ENCODE assay signal across 1 cellular context in genomic region chr1:87980494-87980893, GRCh38.
TF ChIP-seq lines count a peak whose summit lies in the region.

No MANE protein-coding gene starts in this region.

TF ChIP-seq in WTC11, 78 proteins besides CTCF, POLR2A, EP300 and RAD21 (continued from another document):
- TF ChIP-seq ZSCAN18 (CRISPR knock-in tag; IDR thresholded peaks at IDR 0.05) (no peak), USF2 (CRISPR knock-in tag; IDR thresholded peaks at IDR 0.05) (no peak), ELF4 (CRISPR knock-in tag; IDR thresholded peaks at IDR 0.05; ENCODE audit: low read depth) (no peak), CREB1 (CRISPR knock-in tag; IDR thresholded peaks at IDR 0.05) (no peak), SMAD3 (CRISPR knock-in tag; IDR thresholded peaks at IDR 0.05; ENCODE audit: borderline replicate concordance) (no peak), ZNF232 (CRISPR knock-in tag; IDR thresholded peaks at IDR 0.05) (no peak), PRRX2 (CRISPR knock-in tag; IDR thresholded peaks at IDR 0.05) (no peak), ZNF263 (CRISPR knock-in tag; IDR thresholded peaks at IDR 0.05; ENCODE audit: low read depth) (no peak), GTF2I (CRISPR knock-in tag; conservative IDR thresholded peaks at IDR 0.05) (no peak), ATF1 (CRISPR knock-in tag; IDR thresholded peaks at IDR 0.05) (no peak), FOXK1 (CRISPR knock-in tag; IDR thresholded peaks at IDR 0.05) (no peak), NFYB (CRISPR knock-in tag; conservative IDR thresholded peaks at IDR 0.05; ENCODE audit: low read depth) (no peak), TP53 (CRISPR knock-in tag; IDR thresholded peaks at IDR 0.05) (no peak), TEAD4 (CRISPR knock-in tag; IDR thresholded peaks at IDR 0.05) (no peak), ETV6 (CRISPR knock-in tag; IDR thresholded peaks at IDR 0.05) (no peak), AR (CRISPR knock-in tag; IDR thresholded peaks at IDR 0.05) (no peak)
